In genomic region chr11:14189874-14190273, GRCh38 we compare ENCODE assay signal across 15 cellular contexts.
DNase-seq lines count a peak whose midpoint lies in the region; ATAC-seq and TF ChIP-seq lines count a peak whose summit lies in the region.
"Had no signal": no experiment of that assay in that cellular context is flagged by ENCODE, and none has a peak within 500 bp of the region (broad histone marks: within the 10 kb centered on the region; RNA-seq: fewer than 3 reads in every experiment).

No MANE protein-coding gene starts in this region.

- H3K9me3 Mint-ChIP-seq in stimulated activated memory B cell treated with anti-CD40 and anti-IgM and Interleukin-4, amounts not matched to agents 10 μg/mL and 1 μg/mL and 100 μg/mL, for 72 hours, result peaks cover 3% of the 10 kb centered on the region
- H3K9me3 Mint-ChIP-seq: activated T-cell treated with anti-CD3 and anti-CD28 coated beads, Interleukin-2, amount 50 U/mL, for 24 hours had no signal

- H4K20me1 ChIP-seq in OCI-LY3 (ENCODE audit: insufficient read depth, low read length), result no peaks in the 10 kb centered on the region

- H3K36me3 ChIP-seq in OCI-LY3 (replicated peaks; ENCODE audit: low read depth, low read length), result no peaks in the 10 kb centered on the region
- no peaks in the 10 kb centered on the region for H3K36me3 ChIP-seq in psoas muscle (ENCODE audit: insufficient read depth in 1 of 2, low read depth in 1 of 2)
- H3K36me3 ChIP-seq in effector memory CD4-positive, alpha-beta T cell (ENCODE audit: control insufficient read depth, insufficient read depth, low read length), result no peaks in the 10 kb centered on the region

- H3K79me2 ChIP-seq in OCI-LY3 (ENCODE audit: low read length), result no peaks in the 10 kb centered on the region

- no peak overlapping the region for H3K4me3 Mint-ChIP-seq in stimulated activated memory B cell treated with anti-CD40 and anti-IgM and Interleukin-4, amounts not matched to agents 10 μg/mL and 1 μg/mL and 100 μg/mL, for 72 hours
- H3K4me3 Mint-ChIP-seq: activated T-cell treated with anti-CD3 and anti-CD28 coated beads, Interleukin-2, amount 50 U/mL, for 24 hours had no signal

- H3K9ac ChIP-seq in OCI-LY3 (ENCODE audit: low read length), result no peak overlapping the region

- peaks cover 5% of the 10 kb centered on the region for H3K4me1 Mint-ChIP-seq in stimulated activated memory B cell treated with anti-CD40 and anti-IgM and Interleukin-4, amounts not matched to agents 10 μg/mL and 1 μg/mL and 100 μg/mL, for 72 hours

- TF ChIP-seq CTCF in OCI-LY3 (IDR thresholded peaks at IDR 0.05; ENCODE audit: low read depth, low read length) (no peak), psoas muscle (IDR thresholded peaks at IDR 0.05) (no peak)

- peak; percentile 45 for DNase-seq in AG20443 (ENCODE audit: low spot score)
- DNase-seq in globus pallidus (ENCODE audit: low spot score), result peak; percentile 11
- DNase-seq in psoas muscle, result peak; percentile 52 to 69
- no peak for DNase-seq in EL
- DNase-seq in effector memory CD4-positive, alpha-beta T cell, result no peak
- DNase-seq: ACHN; activated T-cell treated with anti-CD3 and anti-CD28 coated beads, Interleukin-2, amount 50 U/mL, for 24 hours; DMS79 treated with DMSO at 0.1 percent for 48 hours; NCI-H146; NCI-H774; trophoblast cell had no signal

- H3K4me1 ChIP-seq in OCI-LY3 (ENCODE audit: low read length) (peaks cover 17% of the 10 kb centered on the region), psoas muscle (no peaks in the 10 kb centered on the region)
- H3K4me1 ChIP-seq in effector memory CD4-positive, alpha-beta T cell (ENCODE audit: control insufficient read depth, insufficient read depth, low read length, poor library complexity, severe bottlenecking), result no peaks in the 10 kb centered on the region

- no peak overlapping the region for H3K27ac ChIP-seq in OCI-LY3 (ENCODE audit: low read length)
- no peak overlapping the region for H3K27ac ChIP-seq in psoas muscle
- H3K27ac ChIP-seq in effector memory CD4-positive, alpha-beta T cell (ENCODE audit: insufficient read depth, low read length, poor library complexity, severe bottlenecking), result no peak overlapping the region
- H3K27ac ChIP-seq: SK-N-MC had no signal

- ATAC-seq in psoas muscle (peak in 3 of 4 donors; percentile 63 to 78 (median 74)), GM18870 (IDR thresholded peaks at IDR 0.05; ENCODE audit: unreplicated experiment) (no peak)
- no peak for ATAC-seq in stimulated activated memory B cell treated with anti-CD40 and anti-IgM and Interleukin-4, amounts not matched to agents 10 μg/mL and 1 μg/mL and 100 μg/mL, for 72 hours

- H3K36me3 Mint-ChIP-seq in stimulated activated memory B cell treated with anti-CD40 and anti-IgM and Interleukin-4, amounts not matched to agents 10 μg/mL and 1 μg/mL and 100 μg/mL, for 72 hours, result no peaks in the 10 kb centered on the region

- peaks cover 23% of the 10 kb centered on the region for H3K27me3 Mint-ChIP-seq in stimulated activated memory B cell treated with anti-CD40 and anti-IgM and Interleukin-4, amounts not matched to agents 10 μg/mL and 1 μg/mL and 100 μg/mL, for 72 hours
- H3K27me3 Mint-ChIP-seq: activated T-cell treated with anti-CD3 and anti-CD28 coated beads, Interleukin-2, amount 50 U/mL, for 24 hours had no signal

- H3K4me3 ChIP-seq in OCI-LY3 (ENCODE audit: low read length) (no peak overlapping the region), psoas muscle (no peak overlapping the region)
- no peak overlapping the region for H3K4me3 ChIP-seq in effector memory CD4-positive, alpha-beta T cell (ENCODE audit: insufficient read depth, low read depth, low read length, poor library complexity, severe bottlenecking)
- H3K4me3 ChIP-seq: SK-N-MC had no signal

- no peaks in the 10 kb centered on the region for H3K9me3 ChIP-seq in OCI-LY3 (ENCODE audit: insufficient read depth, low read length)
- H3K9me3 ChIP-seq in psoas muscle, result no peaks in the 10 kb centered on the region
- H3K9me3 ChIP-seq in effector memory CD4-positive, alpha-beta T cell (ENCODE audit: control insufficient read depth, low read length), result no peaks in the 10 kb centered on the region

- H3K27me3 ChIP-seq in OCI-LY3 (ENCODE audit: low read depth, low read length) (no peaks in the 10 kb centered on the region), psoas muscle (ENCODE audit: insufficient read depth in 3 of 3, low read length in 2 of 3) (peaks cover 0 to 4% (median 0%) of the 10 kb centered on the region in 3 donors)
- H3K27me3 ChIP-seq in effector memory CD4-positive, alpha-beta T cell (replicated peaks; ENCODE audit: control insufficient read depth, insufficient read depth, low read length, poor library complexity, severe bottlenecking), result no peaks in the 10 kb centered on the region

- WGBS in psoas muscle, 3 donors, result 21 to 59% (median 29%) methylated on average over 3 of the region's 3 CpGs

- peak overlapping the region; percentile 43 for H2AFZ ChIP-seq in OCI-LY3 (ENCODE audit: low read depth, low read length)

- intact Hi-C loops in psoas muscle (cut with DNase I), result no loop called here

- H3K27ac Mint-ChIP-seq in stimulated activated memory B cell treated with anti-CD40 and anti-IgM and Interleukin-4, amounts not matched to agents 10 μg/mL and 1 μg/mL and 100 μg/mL, for 72 hours, result no peak overlapping the region
- H3K27ac Mint-ChIP-seq: activated T-cell treated with anti-CD3 and anti-CD28 coated beads, Interleukin-2, amount 50 U/mL, for 24 hours had no signal

- H3K4me2 ChIP-seq in OCI-LY3 (ENCODE audit: low read length), result peak overlapping the region; percentile 21; the same call in 1 of the 2 replicates

Comparison
In these comparisons a context has a peak if more than half of its experiments do, and no peak if none do; other contexts are left out.
1. DNase-seq: peak in AG20443 (single experiment), globus pallidus (single experiment) and psoas muscle (2 of 2); none in EL (single experiment) and effector memory CD4-positive, alpha-beta T cell (0 of 3).
2. ATAC-seq: peak in psoas muscle (3 of 4); none in stimulated activated memory B cell treated with anti-CD40 and anti-IgM and Interleukin-4, amounts not matched to agents 10 μg/mL and 1 μg/mL and 100 μg/mL, for 72 hours (single experiment) and GM18870 (single experiment).